13 cellular contexts compared by ENCODE assay signal in genomic region chr6:90121982-90122381, GRCh38.
DNase-seq lines count a peak whose midpoint lies in the region; ATAC-seq and TF ChIP-seq lines count a peak whose summit lies in the region.
"Had no signal": no experiment of that assay in that cellular context is flagged by ENCODE, and none has a peak within 500 bp of the region (broad histone marks: within the 10 kb centered on the region; RNA-seq: fewer than 3 reads in every experiment).

No MANE protein-coding gene starts in this region.

- H3K9ac ChIP-seq in colonic mucosa (ENCODE audit: low read depth in 2 of 2, low read length in 2 of 2) = no peak overlapping the region

- H3K9me3 ChIP-seq in heart right ventricle (no peaks in the 10 kb centered on the region), left ventricle myocardium inferior (replicated peaks) (no peaks in the 10 kb centered on the region), aorta (ENCODE audit: control insufficient read depth, low read length) (no peaks in the 10 kb centered on the region), colonic mucosa (no peaks in the 10 kb centered on the region)

- H3K4me1 Mint-ChIP-seq in chondrocyte (ENCODE audit: low read depth) = peaks cover 48% of the 10 kb centered on the region

- no peak for TF ChIP-seq CTCF in heart right ventricle (IDR thresholded peaks at IDR 0.05)
- TF ChIP-seq CTCF in left ventricle myocardium inferior (IDR thresholded peaks at IDR 0.05; ENCODE audit: borderline replicate concordance) = no peak
- no peak for TF ChIP-seq CTCF in chondrocyte (IDR thresholded peaks at IDR 0.05)
- TF ChIP-seq CTCF in colonic mucosa (IDR thresholded peaks at IDR 0.05) = no peak

- no peaks in the 10 kb centered on the region for H3K36me3 ChIP-seq in heart right ventricle
- H3K36me3 ChIP-seq in left ventricle myocardium inferior = no peaks in the 10 kb centered on the region
- no peaks in the 10 kb centered on the region for H3K36me3 ChIP-seq in aorta (ENCODE audit: control insufficient read depth in 1 of 2, insufficient read depth in 2 of 2, low read length in 1 of 2)
- no peaks in the 10 kb centered on the region for H3K36me3 ChIP-seq in colonic mucosa

- no peaks in the 10 kb centered on the region for H3K9me3 Mint-ChIP-seq in chondrocyte (ENCODE audit: low read depth)
- H3K9me3 Mint-ChIP-seq: effector memory CD8-positive, alpha-beta T cell had no signal

- H3K4me3 ChIP-seq in heart right ventricle (no peak overlapping the region), left ventricle myocardium inferior (no peak overlapping the region), aorta (ENCODE audit: low read length in 2 of 2) (no peak overlapping the region), colonic mucosa (no peak overlapping the region)

- H3K27ac Mint-ChIP-seq in chondrocyte (ENCODE audit: unreplicated experiment) = peak overlapping the region; percentile 29

- no peaks in the 10 kb centered on the region for H3K36me3 Mint-ChIP-seq in chondrocyte (ENCODE audit: low read depth)

- H3K27me3 Mint-ChIP-seq in chondrocyte (ENCODE audit: low read depth) = no peaks in the 10 kb centered on the region

- H3K4me3 Mint-ChIP-seq in chondrocyte (ENCODE audit: unreplicated experiment) = no peak overlapping the region
- H3K4me3 Mint-ChIP-seq: effector memory CD8-positive, alpha-beta T cell had no signal

- intact Hi-C loops in heart right ventricle (cut with DNase I) (no loop called here), left ventricle myocardium inferior (cut with micrococcal nuclease) (no loop called here), aorta (cut with DNase I) (no loop called here), colonic mucosa (cut with DNase I) (no loop called here)

- no peak overlapping the region for H3K27ac ChIP-seq in heart right ventricle
- H3K27ac ChIP-seq in left ventricle myocardium inferior (replicated peaks) = no peak overlapping the region
- peak overlapping the region; percentile 32 to 76 for H3K27ac ChIP-seq in aorta (ENCODE audit: low read depth in 1 of 2, low read length in 2 of 2)
- no peak overlapping the region for H3K27ac ChIP-seq in colonic mucosa
- H3K27ac ChIP-seq: C4-2B had no signal

- H3K4me1 ChIP-seq in heart right ventricle (peaks cover 0 to 11% (median 0%) of the 10 kb centered on the region in 9 donors), left ventricle myocardium inferior (peaks cover 9% of the 10 kb centered on the region), aorta (ENCODE audit: control insufficient read depth in 1 of 2, insufficient read depth in 2 of 2, low read length in 2 of 2) (peaks cover 0 to 4% of the 10 kb centered on the region in 2 donors), colonic mucosa (no peaks in the 10 kb centered on the region)

- peak in 6 of 8 donors; percentile 49 to 93 (median 85) for ATAC-seq in heart right ventricle
- peak; percentile 22 for ATAC-seq in aorta (ENCODE audit: low FRiP score)
- ATAC-seq in HG03460 (IDR thresholded peaks at IDR 0.05; ENCODE audit: unreplicated experiment) = no peak
- ATAC-seq: effector memory CD8-positive, alpha-beta T cell had no signal

- WGBS in heart right ventricle, 2 donors = 57 to 67% methylated on average over 4 of the region's 4 CpGs
- WGBS in aorta, 2 donors = 4 to 10% methylated on average over 4 of the region's 4 CpGs

- DNase-seq in heart right ventricle (no peak), left ventricle myocardium inferior (no peak), HS-5 (ENCODE audit: low read depth) (peak; percentile 50), chondrocyte (ENCODE audit: low spot score) (no peak), aorta (peak in 1 of 2 donors; percentile 62), anterior cingulate cortex (lab: John Stamatoyannopoulos, UW) (no peak), colonic mucosa (no peak)
- DNase-seq: effector memory CD8-positive, alpha-beta T cell; NCI-H69; stimulated activated naive CD4-positive, alpha-beta T cell treated with Interleukin-2 at 50 U/mL for 16 hours; SW 1271 had no signal

- H3K27me3 ChIP-seq in heart right ventricle = no peaks in the 10 kb centered on the region
- no peaks in the 10 kb centered on the region for H3K27me3 ChIP-seq in left ventricle myocardium inferior (ENCODE audit: low read depth)
- H3K27me3 ChIP-seq in aorta (ENCODE audit: control insufficient read depth in 1 of 2, insufficient read depth in 2 of 2, low read length in 1 of 2) = no peaks in the 10 kb centered on the region
- H3K27me3 ChIP-seq in colonic mucosa = no peaks in the 10 kb centered on the region

Comparison
In these comparisons a context has a peak if more than half of its experiments do, and no peak if none do; other contexts are left out.
1. H3K27ac ChIP-seq: peak in aorta (2 of 2); none in heart right ventricle (0 of 10), left ventricle myocardium inferior (single experiment) and colonic mucosa (single experiment).